9 cellular contexts compared by ENCODE assay signal in genomic region chr9:93467462-93467861, GRCh38. TPM values are rescaled to one million over a fixed set of nuclear protein-coding genes. Genes with fewer than 3 reads are reported as not detected.
DNase-seq lines count a peak whose midpoint lies in the region; ATAC-seq lines count a peak whose summit lies in the region.
"Had no signal": no experiment of that assay in that cellular context is flagged by ENCODE, and none has a peak within 500 bp of the region (broad histone marks: within the 10 kb centered on the region; RNA-seq: fewer than 3 reads in every experiment).

No MANE protein-coding gene starts in this region.

- H3K4ac ChIP-seq in mesenchymal stem cell (ENCODE audit: low read depth in 1 of 2, low read length in 2 of 2), result no peak overlapping the region

- intact Hi-C loops in posterior cingulate gyrus (cut with DNase I), result loop anchor here (5.0 kb wide), 1 partner anchor 100 kb away; no protein-coding TSS in a partner anchor

- peaks cover 3% of the 10 kb centered on the region for H3K79me1 ChIP-seq in mesenchymal stem cell (replicated peaks; ENCODE audit: low read length, poor library complexity, severe bottlenecking)

- H3K9me3 Mint-ChIP-seq in CD8-positive, alpha-beta memory T cell, result no peaks in the 10 kb centered on the region
- no peaks in the 10 kb centered on the region for H3K9me3 Mint-ChIP-seq in IgD-negative memory B cell
- no peaks in the 10 kb centered on the region for H3K9me3 Mint-ChIP-seq in activated T-helper 17 cell treated with anti-CD3 and anti-CD28 coated beads, Interleukin-2, amount 50 U/mL, for 72 hours

- H3K9me3 ChIP-seq in CD8-positive, alpha-beta memory T cell (ENCODE audit: low read length), result no peaks in the 10 kb centered on the region
- H3K9me3 ChIP-seq in mesenchymal stem cell (ENCODE audit: control insufficient read depth, low read length), result no peaks in the 10 kb centered on the region

- peak overlapping the region; percentile 49 for H2AK5ac ChIP-seq in mesenchymal stem cell (ENCODE audit: low read length, severe bottlenecking)

- H3K14ac ChIP-seq in mesenchymal stem cell (ENCODE audit: low read length in 2 of 2), result no peak overlapping the region

- H3K27me3 Mint-ChIP-seq in CD8-positive, alpha-beta memory T cell, result no peaks in the 10 kb centered on the region
- no peaks in the 10 kb centered on the region for H3K27me3 Mint-ChIP-seq in IgD-negative memory B cell
- H3K27me3 Mint-ChIP-seq in activated T-helper 17 cell treated with anti-CD3 and anti-CD28 coated beads, Interleukin-2, amount 50 U/mL, for 72 hours, result no peaks in the 10 kb centered on the region

- no peak overlapping the region for H3K9ac ChIP-seq in mesenchymal stem cell (ENCODE audit: low read length)

- no peaks in the 10 kb centered on the region for H3K27me3 ChIP-seq in CD8-positive, alpha-beta memory T cell (ENCODE audit: insufficient read depth, low read length, poor library complexity, severe bottlenecking)
- no peaks in the 10 kb centered on the region for H3K27me3 ChIP-seq in mesenchymal stem cell (ENCODE audit: control insufficient read depth in 1 of 2, insufficient read depth in 1 of 2, low read length in 2 of 2)

- H3K36me3 ChIP-seq in CD8-positive, alpha-beta memory T cell (ENCODE audit: insufficient read depth, low read length), result no peaks in the 10 kb centered on the region
- peaks cover 0 to 10% of the 10 kb centered on the region in 2 experiments for H3K36me3 ChIP-seq in mesenchymal stem cell (ENCODE audit: control insufficient read depth in 1 of 2, insufficient read depth in 2 of 2, low read depth in 1 of 2, low read length in 2 of 2)

- no peak overlapping the region for H2BK12ac ChIP-seq in mesenchymal stem cell (ENCODE audit: low read length in 2 of 2)

- no peak overlapping the region for H4K91ac ChIP-seq in mesenchymal stem cell (ENCODE audit: low read length)

- no peak overlapping the region for H2BK5ac ChIP-seq in mesenchymal stem cell (ENCODE audit: low read depth, low read length, poor library complexity, severe bottlenecking)

- no peak for DNase-seq in CD8-positive, alpha-beta memory T cell
- DNase-seq in mesenchymal stem cell, result no peak
- no peak for DNase-seq in posterior cingulate gyrus
- no peak for DNase-seq in C1 segment of cervical spinal cord (lab: John Stamatoyannopoulos, UW)
- DNase-seq: stimulated activated CD4-positive, alpha-beta T cell treated with anti-CD3 and anti-CD28 coated beads, Interleukin-15, amount 100 ng/mL, for 24 hours had no signal

- peaks cover 75% of the 10 kb centered on the region for H3K4me1 ChIP-seq in CD8-positive, alpha-beta memory T cell (ENCODE audit: insufficient read depth, low read length)
- peaks cover 16% of the 10 kb centered on the region for H3K4me1 ChIP-seq in mesenchymal stem cell (ENCODE audit: control insufficient read depth, insufficient read depth, low read depth, low read length)

- no peak for ATAC-seq in activated T-helper 17 cell treated with anti-CD3 and anti-CD28 coated beads, Interleukin-2, amount 50 U/mL, for 72 hours (replicated peaks)
- ATAC-seq in HG02678 (IDR thresholded peaks at IDR 0.05; ENCODE audit: unreplicated experiment) (no peak), HG03571 (IDR thresholded peaks at IDR 0.05; ENCODE audit: unreplicated experiment) (no peak)

- no peak overlapping the region for H2BK120ac ChIP-seq in mesenchymal stem cell (ENCODE audit: low read depth, low read length)

- peaks cover 81 to 97% (median 95%) of the 10 kb centered on the region in 3 donors for H3K4me1 Mint-ChIP-seq in CD8-positive, alpha-beta memory T cell
- H3K4me1 Mint-ChIP-seq in IgD-negative memory B cell, result peaks cover 51 to 68% (median 66%) of the 10 kb centered on the region in 3 donors
- peaks cover 69% of the 10 kb centered on the region for H3K4me1 Mint-ChIP-seq in activated T-helper 17 cell treated with anti-CD3 and anti-CD28 coated beads, Interleukin-2, amount 50 U/mL, for 72 hours

- H3K27ac Mint-ChIP-seq in CD8-positive, alpha-beta memory T cell, result peak overlapping the region in 7 of 8 donors; percentile 11 to 85 (median 74)
- peak overlapping the region in 2 of 3 donors; percentile 2 to 7 for H3K27ac Mint-ChIP-seq in IgD-negative memory B cell
- peak overlapping the region; percentile 68 for H3K27ac Mint-ChIP-seq in activated T-helper 17 cell treated with anti-CD3 and anti-CD28 coated beads, Interleukin-2, amount 50 U/mL, for 72 hours

- peaks cover 0 to 22% (median 4%) of the 10 kb centered on the region in 3 donors for H3K36me3 Mint-ChIP-seq in CD8-positive, alpha-beta memory T cell
- H3K36me3 Mint-ChIP-seq in IgD-negative memory B cell, result peaks cover 8% of the 10 kb centered on the region
- H3K36me3 Mint-ChIP-seq in activated T-helper 17 cell treated with anti-CD3 and anti-CD28 coated beads, Interleukin-2, amount 50 U/mL, for 72 hours (ENCODE audit: low read depth), result peaks cover 28% of the 10 kb centered on the region

- no peak overlapping the region for H3K18ac ChIP-seq in mesenchymal stem cell (ENCODE audit: low read depth in 1 of 2, low read length in 2 of 2)

- no peak overlapping the region for H2AFZ ChIP-seq in mesenchymal stem cell (ENCODE audit: low read depth, low read length)

- no peak overlapping the region for H3K4me3 ChIP-seq in CD8-positive, alpha-beta memory T cell (ENCODE audit: low read length)
- H3K4me3 ChIP-seq in mesenchymal stem cell (ENCODE audit: insufficient read depth in 1 of 2, low read depth in 1 of 2, low read length in 2 of 2), result no peak overlapping the region

- no peak overlapping the region for H2BK15ac ChIP-seq in mesenchymal stem cell (ENCODE audit: low read depth, poor library complexity, severe bottlenecking)

- H3K4me3 Mint-ChIP-seq in CD8-positive, alpha-beta memory T cell, result peak overlapping the region in 6 of 7 donors; percentile 32 to 66 (median 52)
- H3K4me3 Mint-ChIP-seq in IgD-negative memory B cell, result peak overlapping the region in 2 of 4 donors; percentile 41 to 73
- H3K4me3 Mint-ChIP-seq in activated T-helper 17 cell treated with anti-CD3 and anti-CD28 coated beads, Interleukin-2, amount 50 U/mL, for 72 hours, result peak overlapping the region; percentile 75

- H3K23ac ChIP-seq in mesenchymal stem cell (ENCODE audit: low read length in 2 of 2), result no peak overlapping the region

- 99% methylated on average over 3 of the region's 3 CpGs for WGBS in mesenchymal stem cell

- POLR2A ChIA-PET in CD8-positive, alpha-beta memory T cell (lab: Charles Lee), result no interaction called here

- H3K4me2 ChIP-seq in mesenchymal stem cell (ENCODE audit: low read length, poor library complexity, severe bottlenecking), result no peak overlapping the region

- CTCF ChIA-PET in CD8-positive, alpha-beta memory T cell (lab: Charles Lee), result no interaction called here

- H4K8ac ChIP-seq in mesenchymal stem cell (ENCODE audit: low read length), result no peak overlapping the region

- H3K27ac ChIP-seq in CD8-positive, alpha-beta memory T cell (ENCODE audit: low read depth, low read length), result no peak overlapping the region
- H3K27ac ChIP-seq in mesenchymal stem cell (ENCODE audit: low read length, poor library complexity, severe bottlenecking), result no peak overlapping the region

RNA-seq across cellular contexts. Expression of gene FAM120AOS, which starts 14.1 kb away (rescaled TPM):
- 10 to 100 TPM; 41.0 to 42.7 TPM for total RNA-seq in CD8-positive, alpha-beta memory T cell
- polyA plus RNA-seq in CD8-positive, alpha-beta memory T cell, result 62.6 TPM
- 62.9 TPM for polyA plus RNA-seq in IgD-negative memory B cell
- total RNA-seq in activated T-helper 17 cell treated with anti-CD3 and anti-CD28 coated beads, Interleukin-2, amount 50 U/mL, for 72 hours, result 10 to 100 TPM; 30.2 to 40.8 TPM
- 27.5 TPM for polyA plus RNA-seq in mesenchymal stem cell (2013, experiment 1 of 2)
- polyA plus RNA-seq in mesenchymal stem cell (2013, experiment 2 of 2), result 27.0 TPM

RNA-seq across cellular contexts. Expression of gene FAM120A, which starts 16.0 kb away (rescaled TPM):
- 100 to 1,000 TPM; 140 to 142 TPM for total RNA-seq in CD8-positive, alpha-beta memory T cell
- 16.0 TPM for polyA plus RNA-seq in CD8-positive, alpha-beta memory T cell
- 14.5 TPM for polyA plus RNA-seq in IgD-negative memory B cell
- 100 to 1,000 TPM in 1 of 2 donors, 10 to 100 TPM in 1; 87.1 to 151 TPM for total RNA-seq in activated T-helper 17 cell treated with anti-CD3 and anti-CD28 coated beads, Interleukin-2, amount 50 U/mL, for 72 hours
- polyA plus RNA-seq in mesenchymal stem cell (2013, experiment 1 of 2), result 83.8 TPM
- 83.8 TPM for polyA plus RNA-seq in mesenchymal stem cell (2013, experiment 2 of 2)

Comparison
In these comparisons a context has a peak if more than half of its experiments do, and no peak if none do; other contexts are left out.
1. H3K27ac Mint-ChIP-seq: peak in every context shown above with its lines; median percentile 74 in CD8-positive, alpha-beta memory T cell; 68 in activated T-helper 17 cell treated with anti-CD3 and anti-CD28 coated beads, Interleukin-2, amount 50 U/mL, for 72 hours; 4 in IgD-negative memory B cell.